Comparison of ENCODE assay signal across 19 cellular contexts in the genomic region with DNA sequence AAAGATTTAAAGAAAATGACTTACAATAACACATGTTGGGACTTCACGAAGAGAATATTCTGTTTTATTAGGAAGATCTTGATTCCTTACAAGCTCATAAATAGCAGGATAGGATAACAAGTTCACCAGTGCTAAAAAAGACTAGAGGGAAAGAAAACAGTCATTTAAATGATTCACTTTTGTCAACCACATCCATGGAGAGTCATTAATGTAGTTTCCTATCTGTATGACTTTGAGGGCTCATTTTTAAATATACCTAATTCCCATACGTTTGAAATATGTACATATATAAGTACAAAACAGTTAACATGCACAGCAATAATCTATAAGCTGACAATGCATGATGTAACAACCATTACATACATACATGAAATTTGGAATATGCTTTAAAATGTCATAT.
"Had no signal": no experiment of that assay in that cellular context is flagged by ENCODE, and none has a peak within 500 bp of the region (broad histone marks: within the 10 kb centered on the region; RNA-seq: fewer than 3 reads in every experiment).

No MANE protein-coding gene starts in this region.

- H3K4me3 Mint-ChIP-seq: immature natural killer cell; mesothelial cell of epicardium; naive B cell; natural killer cell; nephron progenitor cell; stimulated activated naive CD8-positive, alpha-beta T cell treated with anti-CD3 and anti-CD28 coated beads, Interleukin-15, Interleukin-2, amounts not matched to agents 100 ng/mL and 50 ng/mL, for 24 hours had no signal

- DNase-seq: immature natural killer cell; kidney; left ventricle myocardium inferior; mesendoderm; naive B cell; natural killer cell; nephron progenitor cell; ovary; right lobe of liver; stimulated activated CD4-positive, alpha-beta T cell treated with anti-CD3 and anti-CD28 coated beads, Interleukin-12 subunit alpha, Interleukin-12 subunit beta, amount 100 ng/mL, for 4 hours; stimulated activated CD4-positive, alpha-beta T cell treated with anti-CD3 and anti-CD28 coated beads, Interleukin-15, amount 100 ng/mL, for 24 hours; stimulated activated CD4-positive, alpha-beta T cell treated with anti-CD3 and anti-CD28 coated beads, Interleukin-2, amount 100 ng/mL, for 24 hours; stimulated activated CD4-positive, alpha-beta T cell treated with anti-CD3 and anti-CD28 coated beads, Interleukin-4, amount 100 ng/mL, for 1 hour; stimulated activated naive CD4-positive, alpha-beta T cell; tibial artery; upper lobe of right lung had no signal

- ATAC-seq: natural killer cell, upper lobe of right lung had no signal

- H3K36me3 Mint-ChIP-seq: natural killer cell had no signal

- H3K9me3 Mint-ChIP-seq: immature natural killer cell, nephron progenitor cell had no signal

- H3K27ac Mint-ChIP-seq: immature natural killer cell; mesothelial cell of epicardium; naive B cell; natural killer cell; nephron progenitor cell; progenitor cell of endocrine pancreas; stimulated activated naive CD8-positive, alpha-beta T cell treated with anti-CD3 and anti-CD28 coated beads, Interleukin-15, Interleukin-2, amounts not matched to agents 100 ng/mL and 50 ng/mL, for 24 hours had no signal

- H3K4me1 Mint-ChIP-seq: immature natural killer cell, mesothelial cell of epicardium, naive B cell, natural killer cell, nephron progenitor cell had no signal
